Comparison of ENCODE assay signal across 1 cellular context in the genomic region with DNA sequence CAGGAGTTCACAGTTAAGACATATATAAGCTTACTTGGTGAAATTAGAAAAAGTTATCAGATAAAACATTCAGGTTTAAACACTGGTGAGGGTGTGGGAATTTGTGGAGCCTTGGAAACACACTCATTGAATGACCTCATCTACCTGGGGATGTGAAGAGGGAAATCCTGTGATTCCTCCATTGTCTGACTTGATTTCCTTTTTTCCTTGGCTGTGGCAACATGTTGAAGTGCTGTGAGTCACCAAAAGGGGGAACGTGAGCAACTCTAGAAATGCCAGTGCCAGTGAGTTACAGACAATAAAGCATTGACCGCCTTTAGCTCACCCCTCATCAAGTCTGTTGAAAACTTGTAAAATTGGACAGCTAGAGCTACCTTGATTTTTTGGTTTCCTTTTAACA.
TF ChIP-seq lines count a peak whose summit lies in the region.

No MANE protein-coding gene starts in this region.

TF ChIP-seq in GM12878, 131 proteins besides CTCF, POLR2A, EP300 and RAD21:
- TF ChIP-seq MAX (IDR thresholded peaks at IDR 0.05; ENCODE audit: low read depth, low read length) (no peak), NR2F1 (conservative IDR thresholded peaks at IDR 0.05) (no peak), ZBTB40 (IDR thresholded peaks at IDR 0.05; ENCODE audit: borderline replicate concordance) (no peak), PML (IDR thresholded peaks at IDR 0.05; ENCODE audit: low read length) (no peak), SREBF2 (IDR thresholded peaks at IDR 0.05; ENCODE audit: low read length) (no peak), ESRRA (IDR thresholded peaks at IDR 0.05; ENCODE audit: low read length) (no peak)
- TF ChIP-seq, protein P1, sequence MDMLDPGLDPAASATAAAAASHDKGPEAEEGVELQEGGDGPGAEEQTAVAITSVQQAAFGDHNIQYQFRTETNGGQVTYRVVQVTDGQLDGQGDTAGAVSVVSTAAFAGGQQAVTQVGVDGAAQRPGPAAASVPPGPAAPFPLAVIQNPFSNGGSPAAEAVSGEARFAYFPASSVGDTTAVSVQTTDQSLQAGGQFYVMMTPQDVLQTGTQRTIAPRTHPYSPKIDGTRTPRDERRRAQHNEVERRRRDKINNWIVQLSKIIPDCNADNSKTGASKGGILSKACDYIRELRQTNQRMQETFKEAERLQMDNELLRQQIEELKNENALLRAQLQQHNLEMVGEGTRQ (IDR thresholded peaks at IDR 0.05; ENCODE audit: borderline replicate concordance, low read depth, low read length), result no peak
